In the genomic region with DNA sequence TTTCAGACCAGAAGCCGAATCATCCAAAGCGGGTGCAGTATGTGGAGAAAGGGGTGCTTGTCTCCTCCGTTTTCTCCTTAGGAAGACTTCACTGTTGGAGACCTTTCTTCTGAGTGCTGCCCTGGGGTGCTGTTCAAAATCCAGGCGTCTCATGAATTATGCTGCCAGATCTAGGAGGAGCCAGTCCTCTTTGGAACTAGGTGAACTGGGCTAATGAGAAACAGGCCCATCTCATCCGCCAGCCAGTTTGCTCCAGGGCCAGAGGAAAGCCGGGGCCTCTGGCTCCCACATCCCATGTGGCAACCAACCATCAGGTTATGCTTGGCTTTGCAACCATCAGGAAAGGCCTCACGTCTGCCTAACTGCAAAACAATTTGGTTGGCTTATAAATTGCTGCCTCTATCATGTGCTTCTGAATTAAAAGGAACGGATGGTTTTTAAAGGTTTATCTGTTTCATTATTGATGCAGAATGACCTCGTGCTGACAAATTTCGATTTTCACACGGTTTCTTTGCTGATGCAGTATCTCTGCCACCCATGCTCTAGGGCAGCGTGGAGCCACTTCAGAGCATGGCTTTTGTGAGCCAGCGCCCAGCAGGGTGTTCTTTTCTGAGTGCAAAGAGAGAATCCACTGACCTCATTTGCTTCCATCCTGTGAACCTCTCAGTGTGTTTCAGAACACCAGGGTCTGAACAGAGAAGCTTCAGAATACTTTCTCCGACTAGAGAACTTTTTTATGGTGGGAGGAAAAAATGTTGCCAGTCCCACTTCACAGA, we compare ENCODE assay signal across 19 cellular contexts.
A peak's percentile ranks its signal among the peaks of the same experiment; 100 is the strongest.
DNase-seq lines count a peak whose midpoint lies in the region; ATAC-seq and TF ChIP-seq lines count a peak whose summit lies in the region.
"Had no signal": no experiment of that assay in that cellular context is flagged by ENCODE, and none has a peak within 500 bp of the region (broad histone marks: within the 10 kb centered on the region; RNA-seq: fewer than 3 reads in every experiment).

No MANE protein-coding gene starts in this region.

- H4K8ac ChIP-seq in neuronal stem cell (ENCODE audit: low read depth, low read length) = no peak overlapping the region

- no peak overlapping the region for H3K18ac ChIP-seq in neuronal stem cell (ENCODE audit: low read length)

- DNase-seq in ELF-1 (ENCODE audit: low read depth, low spot score) = peak; percentile 90
- DNase-seq in NT2/D1 (ENCODE audit: low read depth, low spot score) = peak; percentile 32
- no peak for DNase-seq in fibroblast of lung (ENCODE audit: low read depth in 2 of 2)
- no peak for DNase-seq in neuronal stem cell (ENCODE audit: low spot score)
- no peak for DNase-seq in NCI-H2029 treated with DMSO at 0.1 percent for 48 hours (lab: John Stamatoyannopoulos, UW)
- DNase-seq: activated CD4-positive, alpha-beta T cell treated with anti-CD3 and anti-CD28 coated beads, Interleukin-2, amount 50 U/mL, for 4 hours; activated T-cell treated with anti-CD3 and anti-CD28 coated beads, Interleukin-2, amount 50 U/mL, for 48 hours; AML-193; Karpas-422; left cardiac atrium; NCI-H1417; NCI-H446; PC-9; stimulated activated naive CD8-positive, alpha-beta T cell treated with anti-CD3 and anti-CD28 coated beads, Interleukin-15, amount 100 ng/mL, for 72 hours had no signal

- H2AFZ ChIP-seq in fibroblast of lung (ENCODE audit: low read length) = no peak overlapping the region
- H2AFZ ChIP-seq in neuronal stem cell (ENCODE audit: low read length) = no peak overlapping the region
- H2AFZ ChIP-seq: PC-9 had no signal

- H3K9ac ChIP-seq in NT2/D1 (ENCODE audit: insufficient read length, low read depth) (no peak overlapping the region), fibroblast of lung (ENCODE audit: insufficient read depth, low read length) (no peak overlapping the region), neuronal stem cell (ENCODE audit: low read depth, low read length, poor library complexity) (no peak overlapping the region)

- no peak for ATAC-seq in HG02588 (IDR thresholded peaks at IDR 0.05; ENCODE audit: unreplicated experiment)
- no peak for ATAC-seq in esophagus mucosa
- ATAC-seq in GM21576 (IDR thresholded peaks at IDR 0.05; ENCODE audit: unreplicated experiment) = no peak
- ATAC-seq: left cardiac atrium; psoas muscle; stimulated activated naive CD8-positive, alpha-beta T cell treated with anti-CD3 and anti-CD28 coated beads, Interleukin-15, amount 100 ng/mL, for 72 hours had no signal

- no peak overlapping the region for H3K23ac ChIP-seq in neuronal stem cell (ENCODE audit: low read depth, low read length, poor library complexity)

- no peak overlapping the region for H3K27ac ChIP-seq in fibroblast of lung (ENCODE audit: insufficient read depth, low read length)
- H3K27ac ChIP-seq in neuronal stem cell (replicated peaks; ENCODE audit: low read length) = peak overlapping the region; percentile 9
- H3K27ac ChIP-seq: adrenal gland, PC-9, psoas muscle had no signal

- no peak overlapping the region for H3K4me3 ChIP-seq in NT2/D1 (ENCODE audit: insufficient read length, low read depth)
- no peak overlapping the region for H3K4me3 ChIP-seq in fibroblast of lung (replicated peaks in 1 of 4; ENCODE audit: control extremely low read depth in 1 of 4, insufficient read depth in 1 of 4, low read depth in 3 of 4, low read length in 4 of 4)
- no peak overlapping the region for H3K4me3 ChIP-seq in neuronal stem cell (ENCODE audit: low read length in 2 of 2)
- H3K4me3 ChIP-seq: adrenal gland, PC-9, psoas muscle had no signal

- WGBS in neuronal stem cell (ENCODE audit: extremely low coverage in 2 of 2, insufficient read length in 2 of 2, insufficient replicate concordance in 1 of 2), 2 donors = no CpG with 5 or more reads among the region's 14 CpGs

- H2BK12ac ChIP-seq in neuronal stem cell (ENCODE audit: low read length) = no peak overlapping the region

- H4K91ac ChIP-seq in neuronal stem cell (ENCODE audit: low read depth, low read length, poor library complexity) = no peak overlapping the region

- H3K9me3 ChIP-seq in NT2/D1 (ENCODE audit: insufficient read depth, low read length) (no peaks in the 10 kb centered on the region), fibroblast of lung (ENCODE audit: control insufficient read depth, insufficient read depth, low read depth, low read length) (no peaks in the 10 kb centered on the region), neuronal stem cell (replicated peaks in 1 of 2; ENCODE audit: control insufficient read depth in 2 of 2, insufficient read depth in 1 of 2, low read depth in 1 of 2, low read length in 2 of 2) (no peaks in the 10 kb centered on the region)
- H3K9me3 ChIP-seq: adrenal gland, psoas muscle had no signal

- H3K36me3 ChIP-seq in NT2/D1 (ENCODE audit: insufficient read depth, insufficient read length, low read length) (no peaks in the 10 kb centered on the region), fibroblast of lung (ENCODE audit: control insufficient read depth, insufficient read depth, low read length) (no peaks in the 10 kb centered on the region), neuronal stem cell (replicated peaks in 1 of 2; ENCODE audit: control insufficient read depth in 2 of 2, insufficient read depth in 2 of 2, low read length in 2 of 2) (no peaks in the 10 kb centered on the region)
- H3K36me3 ChIP-seq: adrenal gland had no signal

- peaks cover 2% of the 10 kb centered on the region for H3K4me1 ChIP-seq in NT2/D1 (ENCODE audit: insufficient read depth, insufficient read length)
- H3K4me1 ChIP-seq in fibroblast of lung (ENCODE audit: control insufficient read depth, extremely low read depth, insufficient read depth, low read length) = no peaks in the 10 kb centered on the region
- H3K4me1 ChIP-seq in neuronal stem cell (ENCODE audit: control insufficient read depth in 2 of 2, insufficient read depth in 1 of 2, low read depth in 1 of 2, low read length in 2 of 2) = peaks cover 8 to 16% of the 10 kb centered on the region in 2 donors
- H3K4me1 ChIP-seq: adrenal gland, psoas muscle had no signal

- no peak for TF ChIP-seq CTCF in fibroblast of lung (conservative IDR thresholded peaks at IDR 0.05 in 1 of 2, IDR thresholded peaks at IDR 0.05 in 1 of 2; ENCODE audit: low read depth in 1 of 2, low read length in 2 of 2)

- no peak overlapping the region for H2BK15ac ChIP-seq in neuronal stem cell (ENCODE audit: low read length)

- H3K4me2 ChIP-seq in fibroblast of lung (ENCODE audit: extremely low read depth, insufficient read depth, low read length) (peak overlapping the region; percentile 5), neuronal stem cell (ENCODE audit: insufficient read depth, low read length, poor library complexity, severe bottlenecking) (no peak overlapping the region)
- H3K4me2 ChIP-seq: PC-9 had no signal

- H3K27me3 ChIP-seq in NT2/D1 (ENCODE audit: insufficient read depth, insufficient read length) = no peaks in the 10 kb centered on the region
- no peaks in the 10 kb centered on the region for H3K27me3 ChIP-seq in fibroblast of lung (ENCODE audit: control insufficient read depth, insufficient read depth, low read length)
- no peaks in the 10 kb centered on the region for H3K27me3 ChIP-seq in neuronal stem cell (ENCODE audit: control insufficient read depth in 3 of 3, insufficient read depth in 3 of 3, low read depth in 1 of 3, low read length in 3 of 3)
- H3K27me3 ChIP-seq: adrenal gland had no signal

- no peaks in the 10 kb centered on the region for H3K79me2 ChIP-seq in fibroblast of lung (ENCODE audit: control insufficient read depth, insufficient read depth, low read length)

- no peak overlapping the region for H2AK5ac ChIP-seq in neuronal stem cell (ENCODE audit: low read depth, low read length)

- H3K14ac ChIP-seq in neuronal stem cell (ENCODE audit: low read length) = no peak overlapping the region

- H2BK120ac ChIP-seq in neuronal stem cell (ENCODE audit: low read depth, low read length) = no peak overlapping the region

- no peaks in the 10 kb centered on the region for H3K79me1 ChIP-seq in neuronal stem cell (ENCODE audit: low read depth, low read length)

- no peak overlapping the region for H3K4ac ChIP-seq in neuronal stem cell (ENCODE audit: low read length)

- no peak overlapping the region for H2BK5ac ChIP-seq in neuronal stem cell (ENCODE audit: low read length)

- H4K20me1 ChIP-seq in fibroblast of lung (ENCODE audit: control insufficient read depth, extremely low read depth, insufficient read depth, low read length) = no peaks in the 10 kb centered on the region

Comparison
In these comparisons a context has a peak if more than half of its experiments do, and no peak if none do; other contexts are left out.
1. DNase-seq: peak in ELF-1 (single experiment) and NT2/D1 (single experiment); none in fibroblast of lung (0 of 2), neuronal stem cell (single experiment) and NCI-H2029 treated with DMSO at 0.1 percent for 48 hours (single experiment).